ENCODE assay signal across 19 cellular contexts in genomic region chr9:12847591-12847990, GRCh38.
DNase-seq lines count a peak whose midpoint lies in the region; ATAC-seq and TF ChIP-seq lines count a peak whose summit lies in the region.
"Had no signal": no experiment of that assay in that cellular context is flagged by ENCODE, and none has a peak within 500 bp of the region (broad histone marks: within the 10 kb centered on the region; RNA-seq: fewer than 3 reads in every experiment).

No MANE protein-coding gene starts in this region.

- H4K5ac ChIP-seq in IMR-90 (ENCODE audit: low read depth, low read length), result no peak overlapping the region

- no peak overlapping the region for H2BK20ac ChIP-seq in IMR-90 (ENCODE audit: low read depth, low read length)

- H4K91ac ChIP-seq in IMR-90 (ENCODE audit: insufficient read depth, low read depth, low read length), result no peak overlapping the region

- TF ChIP-seq CTCF in IMR-90 (conservative IDR thresholded peaks at IDR 0.05; ENCODE audit: low read depth, low read length), result no peak
- no peak for TF ChIP-seq CTCF in epithelial cell of proximal tubule (conservative IDR thresholded peaks at IDR 0.05; ENCODE audit: low read depth, low read length)
- TF ChIP-seq CTCF in Peyer's patch (IDR thresholded peaks at IDR 0.05), result no peak

- BruUV-seq in IMR-90 (replicated peaks; lab: Mats Ljungman, UMichigan), result no TSS peak

- no peak overlapping the region for H3K23ac ChIP-seq in IMR-90 (ENCODE audit: low read depth, low read length)

- no peak overlapping the region for H4K8ac ChIP-seq in IMR-90 (ENCODE audit: low read depth in 2 of 2, low read length in 2 of 2)

- TF ChIP-seq POLR2A in IMR-90 (IDR thresholded peaks at IDR 0.05; ENCODE audit: low read depth, low read length), result no peak
- no peak for TF ChIP-seq POLR2A in Peyer's patch (IDR thresholded peaks at IDR 0.05)

- CTCF ChIA-PET in IMR-90 (lab: Yijun Ruan, JAX), result no interaction called here

- H3K18ac ChIP-seq in IMR-90 (ENCODE audit: low read depth, low read length), result 0 out of 2 replicates have a peak overlapping the region, but pooled peaks have one; percentile 69

- no peaks in the 10 kb centered on the region for H3K79me1 ChIP-seq in IMR-90 (ENCODE audit: low read depth in 1 of 2, low read length in 2 of 2)

- ATAC-seq in IMR-90 (ENCODE audit: low read depth), result no peak
- ATAC-seq in GM19452 (IDR thresholded peaks at IDR 0.05; ENCODE audit: unreplicated experiment), result no peak
- ATAC-seq in HG03442 (IDR thresholded peaks at IDR 0.05; ENCODE audit: unreplicated experiment), result no peak

- H3K4me2 ChIP-seq in IMR-90 (ENCODE audit: low read depth, low read length), result no peak overlapping the region
- H3K4me2 ChIP-seq: PC-9, SK-N-SH had no signal

- H3K36me3 ChIP-seq in IMR-90 (ENCODE audit: control insufficient read depth, insufficient read depth, low read length) (no peaks in the 10 kb centered on the region), Peyer's patch (no peaks in the 10 kb centered on the region)

- no peak overlapping the region for H2BK120ac ChIP-seq in IMR-90 (ENCODE audit: low read depth, low read length)

- intact Hi-C loops in IMR-90 (cut with micrococcal nuclease), result no loop called here

- no peak overlapping the region for H3K4me3 ChIP-seq in IMR-90 (ENCODE audit: insufficient read depth, low read depth, low read length)
- H3K4me3 ChIP-seq in epithelial cell of proximal tubule (ENCODE audit: low read depth, low read length), result no peak overlapping the region
- H3K4me3 ChIP-seq in Peyer's patch, result no peak overlapping the region
- H3K4me3 ChIP-seq: PC-9 had no signal

- H3K27ac ChIP-seq in IMR-90 (ENCODE audit: insufficient read depth, low read length), result peak overlapping the region; percentile 22; the same call in 1 of the 2 replicates
- H3K27ac ChIP-seq in Peyer's patch, result no peak overlapping the region
- H3K27ac ChIP-seq: PC-9 had no signal

- no peaks in the 10 kb centered on the region for H3K9me1 ChIP-seq in IMR-90 (ENCODE audit: insufficient read depth, low read length)

- no peak overlapping the region for H3K56ac ChIP-seq in IMR-90 (ENCODE audit: extremely low read depth, insufficient read depth, low read length)

- H3K14ac ChIP-seq in IMR-90 (replicated peaks; ENCODE audit: low read depth, low read length), result no peak overlapping the region

- DNase-seq in IMR-90 (peak; percentile 53), epithelial cell of proximal tubule (ENCODE audit: low read depth) (peak; percentile 86), kidney tubule cell (ENCODE audit: low spot score) (peak; percentile 93), Peyer's patch (no peak)
- no peak for DNase-seq in activated CD4-positive, alpha-beta T cell treated with anti-CD3 and anti-CD28 coated beads for 1 hour
- DNase-seq: CD4-positive, CD25-positive, alpha-beta regulatory T cell; HFFc6; KBM-7; NCI-H1092; NCI-H1436 treated with DMSO at 0.1 percent for 48 hours; NCI-H1930; NCI-H2227 treated with DMSO at 0.1 percent for 48 hours; NCI-H510A treated with DMSO at 0.1 percent for 48 hours; NCI-H748 treated with DMSO at 0.1 percent for 48 hours; PC-9; SIG-M5; SK-N-SH had no signal

- H3K4me1 ChIP-seq in IMR-90 (ENCODE audit: control insufficient read depth, insufficient read depth, low read length) (no peaks in the 10 kb centered on the region), Peyer's patch (peaks cover 0 to 9% (median 0%) of the 10 kb centered on the region in 4 donors)

- in situ Hi-C loops in IMR-90 (cut with MboI; ENCODE audit: low sequenced_read_pairs), result no loop called here

- no peaks in the 10 kb centered on the region for H3K27me3 ChIP-seq in IMR-90 (ENCODE audit: control insufficient read depth, insufficient read depth, low read length)
- no peaks in the 10 kb centered on the region for H3K27me3 ChIP-seq in Peyer's patch

- H2AK9ac ChIP-seq in IMR-90 (replicated peaks; ENCODE audit: low read depth, low read length, poor library complexity), result no peak overlapping the region

- H3K9me3 ChIP-seq in IMR-90 (ENCODE audit: control insufficient read depth, insufficient read depth, low read length) (no peaks in the 10 kb centered on the region), Peyer's patch (no peaks in the 10 kb centered on the region)
- H3K9me3 ChIP-seq: SK-N-SH had no signal

- POLR2A ChIA-PET in IMR-90 (lab: Charles Lee; ENCODE audit: unreplicated experiment), result no interaction called here

- no peak overlapping the region for H3K9ac ChIP-seq in IMR-90 (ENCODE audit: low read depth, low read length)
- H3K9ac ChIP-seq: SK-N-SH had no signal

- dilution Hi-C loops in IMR-90 (cut with HindIII; ENCODE audit: low sequenced_read_pairs, unreplicated experiment), result no loop called here

- no peaks in the 10 kb centered on the region for H4K20me1 ChIP-seq in IMR-90 (ENCODE audit: insufficient read depth, low read length)

- no peak overlapping the region for H2AFZ ChIP-seq in IMR-90 (replicated peaks; ENCODE audit: low read length, poor library complexity)
- H2AFZ ChIP-seq: PC-9 had no signal

- peak overlapping the region; percentile 72 for H2BK5ac ChIP-seq in IMR-90 (ENCODE audit: low read depth, low read length, poor library complexity, severe bottlenecking)

- H3K4ac ChIP-seq in IMR-90 (ENCODE audit: low read depth, low read length), result no peak overlapping the region

- no peak overlapping the region for H2BK15ac ChIP-seq in IMR-90 (ENCODE audit: low read depth, low read length)

- no peak overlapping the region for H2AK5ac ChIP-seq in IMR-90 (ENCODE audit: low read depth, low read length)

- TF ChIP-seq RAD21 in IMR-90 (IDR thresholded peaks at IDR 0.05; ENCODE audit: low read length), result no peak

TF ChIP-seq in IMR-90, 13 proteins besides CTCF, POLR2A, EP300 and RAD21:
- no peak for TF ChIP-seq FOS (IDR thresholded peaks at IDR 0.05; ENCODE audit: low read depth, low read length)
- TF ChIP-seq RCOR1 (IDR thresholded peaks at IDR 0.05; ENCODE audit: insufficient replicate concordance, low read length), result no peak
- TF ChIP-seq CHD1 (IDR thresholded peaks at IDR 0.05; ENCODE audit: low read depth, low read length), result no peak
- no peak for TF ChIP-seq MAFK (IDR thresholded peaks at IDR 0.05; ENCODE audit: low read depth, low read length)
- TF ChIP-seq, protein P1, sequence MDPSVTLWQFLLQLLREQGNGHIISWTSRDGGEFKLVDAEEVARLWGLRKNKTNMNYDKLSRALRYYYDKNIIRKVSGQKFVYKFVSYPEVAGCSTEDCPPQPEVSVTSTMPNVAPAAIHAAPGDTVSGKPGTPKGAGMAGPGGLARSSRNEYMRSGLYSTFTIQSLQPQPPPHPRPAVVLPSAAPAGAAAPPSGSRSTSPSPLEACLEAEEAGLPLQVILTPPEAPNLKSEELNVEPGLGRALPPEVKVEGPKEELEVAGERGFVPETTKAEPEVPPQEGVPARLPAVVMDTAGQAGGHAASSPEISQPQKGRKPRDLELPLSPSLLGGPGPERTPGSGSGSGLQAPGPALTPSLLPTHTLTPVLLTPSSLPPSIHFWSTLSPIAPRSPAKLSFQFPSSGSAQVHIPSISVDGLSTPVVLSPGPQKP (IDR thresholded peaks at IDR 0.05; ENCODE audit: borderline replicate concordance, low read depth, low read length), result no peak

Comparison
In these comparisons a context has a peak if more than half of its experiments do, and no peak if none do; other contexts are left out.
1. DNase-seq: peak in IMR-90 (single experiment), epithelial cell of proximal tubule (single experiment) and kidney tubule cell (single experiment); none in activated CD4-positive, alpha-beta T cell treated with anti-CD3 and anti-CD28 coated beads for 1 hour (single experiment) and Peyer's patch (0 of 3).